ENCODE assay signal across 8 cellular contexts in the genomic region with DNA sequence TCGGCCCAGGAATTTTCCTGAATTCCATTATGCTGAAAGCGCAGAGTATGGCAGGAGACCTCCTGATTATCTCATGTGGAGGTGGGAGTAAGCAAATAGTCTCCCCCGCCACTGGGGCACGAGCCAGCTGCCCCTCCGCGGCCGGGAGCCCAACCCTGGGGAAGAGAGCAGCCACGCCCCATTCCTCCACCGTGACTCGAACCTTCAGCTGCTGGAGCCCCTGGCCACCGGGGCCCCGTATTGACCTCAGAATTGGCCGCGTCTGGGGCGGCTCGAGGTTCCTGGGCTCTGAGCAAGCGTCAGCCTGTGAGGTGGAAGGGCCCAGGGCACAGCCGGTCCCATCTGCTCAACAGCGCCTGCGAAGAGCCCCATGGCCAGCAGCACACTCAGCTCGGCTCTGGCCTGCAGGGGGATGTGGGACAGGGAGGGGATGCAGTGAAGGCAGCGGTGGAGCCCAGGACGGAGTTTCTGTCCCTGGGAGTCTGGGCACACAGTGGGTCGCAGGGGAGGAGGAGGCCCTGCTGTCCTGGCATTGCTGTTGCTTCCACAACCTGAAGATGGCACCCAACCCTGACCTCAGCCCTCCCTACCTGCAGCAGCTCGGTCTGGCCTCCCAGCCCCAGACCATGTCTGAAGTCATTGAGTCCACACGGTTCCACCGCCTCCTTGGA.
DNase-seq lines count a peak whose midpoint lies in the region; ATAC-seq, FAIRE-seq and TF ChIP-seq lines count a peak whose summit lies in the region.

No MANE protein-coding gene starts in this region.

- FAIRE-seq in GM12892 (lab: Jason Lieb, UNC): peak; percentile 87

- H3K36me3 ChIP-seq in iPS DF 6.9 (ENCODE audit: control insufficient read depth, insufficient read depth, low read length): no peaks in the 10 kb centered on the region

- ATAC-seq in HG02852 (IDR thresholded peaks at IDR 0.05; ENCODE audit: unreplicated experiment) (no peak), GM21390 (IDR thresholded peaks at IDR 0.05; ENCODE audit: unreplicated experiment) (no peak)

- no peak overlapping the region for H3K27ac ChIP-seq in iPS DF 6.9 (ENCODE audit: low read length)

- no peaks in the 10 kb centered on the region for H3K9me3 ChIP-seq in iPS DF 6.9 (ENCODE audit: control insufficient read depth, insufficient read depth, low read length)

- DNase-seq in Ammon's horn (ENCODE audit: low spot score) (peak; percentile 52), GM12892 (ENCODE audit: insufficient read length) (peak; percentile 54), NCI-H1092 (lab: John Stamatoyannopoulos, UW) (peak; percentile 18), astrocyte of the hippocampus (ENCODE audit: low read depth, low spot score) (peak; percentile 97), iPS DF 6.9 (ENCODE audit: low read depth, low spot score) (no peak), skeletal muscle cell (ENCODE audit: low read depth) (peak; percentile 50)

- H3K4me3 ChIP-seq in iPS DF 6.9 (ENCODE audit: low read length): peak overlapping the region; percentile 14; the same call in 1 of the 2 replicates
- H3K4me3 ChIP-seq in skeletal muscle cell (ENCODE audit: low read depth, low read length): no peak overlapping the region

- peaks cover 1% of the 10 kb centered on the region for H3K4me1 ChIP-seq in iPS DF 6.9 (ENCODE audit: control insufficient read depth, insufficient read depth, low read length)

- no CpG with 5 or more reads among the region's 27 CpGs for whole genome bisulfite sequencing in iPS DF 6.9 (ENCODE audit: insufficient coverage, insufficient read length)

- no peak for TF ChIP-seq POLR2A in GM12892 (IDR thresholded peaks at IDR 0.05; ENCODE audit: low read depth, low read length)

- H3K27me3 ChIP-seq in iPS DF 6.9 (ENCODE audit: control insufficient read depth, insufficient read depth, low read length): peaks cover 8% of the 10 kb centered on the region; the same call in 1 of the 2 replicates
